In genomic region chr10:43348511-43349312, GRCh38 we compare ENCODE assay signal across 8 cellular contexts. TPM values are rescaled to one million over a fixed set of nuclear protein-coding genes. Genes with fewer than 3 reads are reported as not detected.
DNase-seq lines count a peak whose midpoint lies in the region; ATAC-seq, FAIRE-seq and TF ChIP-seq lines count a peak whose summit lies in the region.

No MANE protein-coding gene starts in this region.

- peak; percentile 87 for TF ChIP-seq CTCF in WTC11 (IDR thresholded peaks at IDR 0.05)
- TF ChIP-seq CTCF in bronchial epithelial cell (IDR thresholded peaks at IDR 0.05; ENCODE audit: insufficient read depth, low read length, severe bottlenecking), result peak; percentile 98

- no peaks in the 10 kb centered on the region for H3K9me3 Mint-ChIP-seq in WTC11

- no peak overlapping the region for H3K4me3 ChIP-seq in bronchial epithelial cell (ENCODE audit: low read depth, low read length)

- no peak overlapping the region for H3K4me3 Mint-ChIP-seq in WTC11

- no peaks in the 10 kb centered on the region for H3K27me3 Mint-ChIP-seq in WTC11 (ENCODE audit: low read depth)

- ATAC-seq in GM18861 (IDR thresholded peaks at IDR 0.05; ENCODE audit: unreplicated experiment), result peak; percentile 99
- ATAC-seq in HG03064 (IDR thresholded peaks at IDR 0.05; ENCODE audit: low read depth, unreplicated experiment), result peak; percentile 98
- ATAC-seq in WTC11, result peak; percentile 99

- H3K4me1 Mint-ChIP-seq in WTC11, result peaks cover 20% of the 10 kb centered on the region

- FAIRE-seq in bronchial epithelial cell (lab: Jason Lieb, UNC), result peak; percentile 92

- POLR2A ChIA-PET in WTC11 (lab: Charles Lee), result no interaction called here

- peak overlapping the region; percentile 81 for H3K27ac Mint-ChIP-seq in WTC11

- no peaks in the 10 kb centered on the region for H3K36me3 ChIP-seq in bronchial epithelial cell (ENCODE audit: control insufficient read depth, insufficient read depth, low read length)

- DNase-seq in AG08396 (ENCODE audit: low spot score), result peak; percentile 94
- DNase-seq in NCI-H2107 treated with DMSO at 0.1 percent for 48 hours (lab: John Stamatoyannopoulos, UW; ENCODE audit: unreplicated experiment), result peak; percentile 39
- peak; percentile 88 for DNase-seq in WTC11 (ENCODE audit: low spot score)
- DNase-seq in bronchial epithelial cell (ENCODE audit: low read depth), result peak; percentile 76
- peak; percentile 88 for DNase-seq in kidney glomerular epithelial cell (lab: John Stamatoyannopoulos, UW)
- peak; percentile 75 for DNase-seq in stimulated activated CD4-positive, alpha-beta T cell treated with anti-CD3 and anti-CD28 coated beads, Interleukin-2, amount 100 ng/mL, for 4 hours (ENCODE audit: low read depth)

- H3K27me3 ChIP-seq in bronchial epithelial cell (ENCODE audit: control insufficient read depth, insufficient read depth, low read length), result no peaks in the 10 kb centered on the region

- CTCF ChIA-PET in WTC11 (lab: Charles Lee), result interaction anchor here (0.5 to 2.5 kb wide), 23 partner anchors 10 to 147 kb away, joined by 3 to 35 read pairs (median 5); partner anchors contain the start of gene RASGEF1A

- no peaks in the 10 kb centered on the region for H3K36me3 Mint-ChIP-seq in WTC11

TF ChIP-seq in WTC11, 78 proteins besides CTCF, POLR2A, EP300 and RAD21:
- TF ChIP-seq ZBTB21 (CRISPR knock-in tag; IDR thresholded peaks at IDR 0.05; ENCODE audit: borderline replicate concordance) (no peak), ATF2 (CRISPR knock-in tag; IDR thresholded peaks at IDR 0.05; ENCODE audit: borderline replicate concordance, low read depth) (no peak), USF2 (CRISPR knock-in tag; IDR thresholded peaks at IDR 0.05) (no peak), ZNF532 (CRISPR knock-in tag; IDR thresholded peaks at IDR 0.05; ENCODE audit: borderline replicate concordance) (no peak), ARID4B (CRISPR knock-in tag; IDR thresholded peaks at IDR 0.05; ENCODE audit: borderline replicate concordance) (no peak), FOXJ3 (CRISPR knock-in tag; IDR thresholded peaks at IDR 0.05; ENCODE audit: borderline replicate concordance) (no peak), ESRRA (CRISPR knock-in tag; IDR thresholded peaks at IDR 0.05; ENCODE audit: borderline replicate concordance) (no peak)
TF ChIP-seq in WTC11: peak in this region for 0.

RNA-seq across cellular contexts. Expression of gene FXYD4, which starts 22.7 kb away (rescaled TPM):
- not detected in 3 replicates for total RNA-seq in WTC11 (2021)
- total RNA-seq in bronchial epithelial cell, result not detected in 2 replicates

Comparison
In these comparisons a context has a peak if more than half of its experiments do, and no peak if none do; other contexts are left out.
1. DNase-seq: peak in every context shown above with its lines; median percentile 94 in AG08396; 88 in WTC11; 88 in kidney glomerular epithelial cell; 76 in bronchial epithelial cell; 75 in stimulated activated CD4-positive, alpha-beta T cell treated with anti-CD3 and anti-CD28 coated beads, Interleukin-2, amount 100 ng/mL, for 4 hours; 39 in NCI-H2107 treated with DMSO at 0.1 percent for 48 hours.